In genomic region chr2:16624419-16624745, GRCh38 we compare ENCODE assay signal across 1 cellular context.
TF ChIP-seq lines count a peak whose summit lies in the region.

No MANE protein-coding gene starts in this region.

TF ChIP-seq in WTC11, 78 proteins besides CTCF, POLR2A, EP300 and RAD21 (continued from another document):
- TF ChIP-seq ERG (CRISPR knock-in tag; IDR thresholded peaks at IDR 0.05) (no peak), NR3C1 (CRISPR knock-in tag; conservative IDR thresholded peaks at IDR 0.05; ENCODE audit: low read depth) (no peak), PRRX2 (CRISPR knock-in tag; IDR thresholded peaks at IDR 0.05) (no peak), SMAD3 (CRISPR knock-in tag; IDR thresholded peaks at IDR 0.05; ENCODE audit: borderline replicate concordance) (no peak), ELF4 (CRISPR knock-in tag; IDR thresholded peaks at IDR 0.05; ENCODE audit: low read depth) (no peak)
- TF ChIP-seq, protein P1, sequence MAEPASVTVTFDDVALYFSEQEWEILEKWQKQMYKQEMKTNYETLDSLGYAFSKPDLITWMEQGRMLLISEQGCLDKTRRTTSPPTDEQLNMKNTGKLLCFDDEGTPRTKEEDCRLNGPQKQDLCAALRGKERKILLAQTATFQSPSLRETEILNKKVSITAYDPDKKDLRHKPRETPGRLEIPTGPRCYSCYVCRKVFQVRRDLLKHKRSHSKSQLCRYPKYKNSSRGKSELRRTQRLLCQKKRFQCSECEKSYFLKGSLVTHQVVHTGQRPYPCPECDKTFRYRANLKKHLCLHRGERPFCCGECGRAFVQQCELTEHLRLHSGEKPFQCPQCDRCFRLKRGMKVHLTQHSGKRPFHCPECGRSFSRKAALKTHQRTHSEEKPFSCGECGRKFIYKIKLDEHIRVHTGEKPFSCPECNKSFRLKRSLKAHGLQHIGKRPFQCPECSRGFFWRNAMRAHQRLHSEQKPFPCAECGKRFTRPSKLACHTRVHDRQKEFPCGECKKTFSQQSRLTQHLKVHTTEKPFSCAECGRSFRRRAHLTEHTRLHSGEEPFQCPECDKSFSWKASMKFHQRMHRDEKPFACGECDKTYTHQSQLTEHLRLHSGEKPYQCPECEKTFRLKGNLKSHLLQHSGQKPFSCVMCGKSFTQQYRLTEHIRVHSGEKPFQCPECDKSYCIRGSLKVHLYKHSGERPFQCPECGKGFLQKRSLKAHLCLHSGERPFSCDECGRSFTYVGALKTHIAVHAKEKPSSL (CRISPR knock-in tag; conservative IDR thresholded peaks at IDR 0.05) = no peak
TF ChIP-seq in WTC11: peak in this region for 0.
